Comparison of ENCODE assay signal across 28 cellular contexts in the genomic region with DNA sequence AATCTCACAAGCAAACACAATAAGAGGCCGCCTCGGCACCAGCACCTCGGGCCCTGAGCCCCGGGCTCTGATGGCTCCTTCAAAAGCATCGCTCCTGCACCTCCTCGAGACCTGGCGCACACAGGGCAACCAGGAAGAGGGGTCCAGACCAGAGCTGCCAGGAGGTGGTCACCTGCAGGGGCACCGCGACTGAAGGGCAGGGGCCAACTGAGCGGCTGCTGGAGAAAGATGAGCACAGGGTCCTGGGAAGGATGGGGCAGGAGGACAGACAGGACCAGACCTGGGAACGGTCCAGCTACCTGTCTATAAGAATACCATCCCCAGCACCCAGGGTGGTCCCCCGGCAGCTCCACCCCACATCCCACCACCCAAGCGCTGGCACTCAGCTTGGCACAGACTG.
"Had no signal": no experiment of that assay in that cellular context is flagged by ENCODE, and none has a peak within 500 bp of the region (broad histone marks: within the 10 kb centered on the region; RNA-seq: fewer than 3 reads in every experiment).

No MANE protein-coding gene starts in this region.

- H3K4me1 ChIP-seq: ascending aorta, body of pancreas had no signal

- H3K9me3 ChIP-seq: ascending aorta, body of pancreas had no signal

- H3K27ac Mint-ChIP-seq: activated CD4-positive, alpha-beta T cell treated with anti-CD3 and anti-CD28 coated beads, Interleukin-2, amount 10 ng/mL, durations not matched to agents 7 days and 5 days; activated CD8-positive, alpha-beta T cell treated with anti-CD3 and anti-CD28 coated beads for 36 hours; IgD-negative memory B cell; T-cell had no signal

- ATAC-seq: activated CD8-positive, alpha-beta T cell treated with anti-CD3 and anti-CD28 coated beads for 36 hours; activated naive CD4-positive, alpha-beta T cell treated with anti-CD3 and anti-CD28 coated beads, Interleukin-2, amount 50 U/mL, for 72 hours; activated naive CD8-positive, alpha-beta T cell treated with anti-CD3 and anti-CD28 coated beads, Interleukin-2, amount 50 U/mL, for 24 hours; body of pancreas; PC-3; T-cell had no signal

- DNase-seq: activated CD4-positive, alpha-beta T cell treated with anti-CD3 and anti-CD28 coated beads, Interleukin-2, amount 10 ng/mL, durations not matched to agents 7 days and 5 days; activated CD4-positive, CD25-positive, alpha-beta regulatory T cell; activated CD8-positive, alpha-beta memory T cell treated with anti-CD3 and anti-CD28 coated beads, Interleukin-2, amount 50 U/mL, for 4 hours; activated CD8-positive, alpha-beta T cell treated with anti-CD3 and anti-CD28 coated beads for 36 hours; activated effector memory CD4-positive, alpha-beta T cell treated with Interleukin-2 at 50 U/mL for 16 hours; activated naive CD4-positive, alpha-beta T cell treated with Interleukin-2 at 50 U/mL for 16 hours; activated naive CD8-positive, alpha-beta T cell treated with anti-CD3 and anti-CD28 coated beads, Interleukin-2, amount 50 U/mL, for 24 hours; amniotic stem cell; body of pancreas; NCI-H1092; NCI-H1417 treated with DMSO at 0.1 percent for 48 hours; NCI-H1694; NCI-H2029; NCI-H2107; NCI-H2171 treated with DMSO at 0.1 percent for 48 hours; NCI-H345; NCI-H510A; NCI-H526 treated with DMSO at 0.1 percent for 48 hours; PC-3; T-cell; T-helper 2 cell; T1000 had no signal

- H3K4me3 Mint-ChIP-seq: activated CD4-positive, alpha-beta T cell treated with anti-CD3 and anti-CD28 coated beads, Interleukin-2, amount 10 ng/mL, durations not matched to agents 7 days and 5 days; activated CD8-positive, alpha-beta T cell treated with anti-CD3 and anti-CD28 coated beads for 36 hours; activated naive CD8-positive, alpha-beta T cell treated with anti-CD3 and anti-CD28 coated beads, Interleukin-2, amount 50 U/mL, for 24 hours; IgD-negative memory B cell; T-cell had no signal

- H3K27me3 ChIP-seq: ascending aorta, body of pancreas had no signal

- H3K9me3 Mint-ChIP-seq: activated CD4-positive, alpha-beta T cell treated with anti-CD3 and anti-CD28 coated beads, Interleukin-2, amount 10 ng/mL, durations not matched to agents 7 days and 5 days; activated CD8-positive, alpha-beta T cell treated with anti-CD3 and anti-CD28 coated beads for 36 hours; activated naive CD4-positive, alpha-beta T cell treated with anti-CD3 and anti-CD28 coated beads, Interleukin-2, amount 50 U/mL, for 72 hours; activated naive CD8-positive, alpha-beta T cell treated with anti-CD3 and anti-CD28 coated beads, Interleukin-2, amount 50 U/mL, for 24 hours; IgD-negative memory B cell; T-cell had no signal

- H3K4me3 ChIP-seq: ascending aorta, body of pancreas, SK-N-MC had no signal

- H3K27me3 Mint-ChIP-seq: activated CD4-positive, alpha-beta T cell treated with anti-CD3 and anti-CD28 coated beads, Interleukin-2, amount 10 ng/mL, durations not matched to agents 7 days and 5 days; activated CD8-positive, alpha-beta T cell treated with anti-CD3 and anti-CD28 coated beads for 36 hours; activated naive CD8-positive, alpha-beta T cell treated with anti-CD3 and anti-CD28 coated beads, Interleukin-2, amount 50 U/mL, for 24 hours; IgD-negative memory B cell; T-cell had no signal

- H3K27ac ChIP-seq: ascending aorta, body of pancreas, KMS-11, SK-N-MC, VCaP had no signal
